Comparison of ENCODE assay signal across 12 cellular contexts in genomic region chr9:27426717-27427645, GRCh38.
DNase-seq lines count a peak whose midpoint lies in the region; ATAC-seq, FAIRE-seq and TF ChIP-seq lines count a peak whose summit lies in the region.
"Had no signal": no experiment of that assay in that cellular context is flagged by ENCODE, and none has a peak within 500 bp of the region (broad histone marks: within the 10 kb centered on the region; RNA-seq: fewer than 3 reads in every experiment).

No MANE protein-coding gene starts in this region.

- TF ChIP-seq CTCF in H1 (IDR thresholded peaks at IDR 0.05; ENCODE audit: control extremely low read depth in 1 of 3, insufficient read depth in 1 of 3, low read depth in 1 of 3, low read length in 3 of 3) (no peak), mucosa of descending colon (IDR thresholded peaks at IDR 0.05) (no peak)

- no peak overlapping the region for H2AK5ac ChIP-seq in H1 (ENCODE audit: low read depth, low read length)

- H2BK12ac ChIP-seq in H1 (ENCODE audit: low read depth, low read length): no peak overlapping the region

- H2BK5ac ChIP-seq in H1 (ENCODE audit: low read depth, low read length): no peak overlapping the region

- peaks cover 4% of the 10 kb centered on the region; the same call in 1 of the 2 replicates for H3K79me1 ChIP-seq in H1 (ENCODE audit: low read depth, low read length)

- H4K5ac ChIP-seq in H1 (ENCODE audit: insufficient read length, low read depth, low read length): no peak overlapping the region

- H2AFZ ChIP-seq in H1 (ENCODE audit: low read length): no peak overlapping the region

- H3K4me2 ChIP-seq in H1 (ENCODE audit: insufficient read depth in 1 of 2, low read depth in 2 of 2, low read length in 2 of 2): peak overlapping the region in 1 of 2 experiments; percentile 19; a peak in 1 of 4 replicates

- H3K27me3 ChIP-seq in H1 (replicated peaks in 1 of 4; ENCODE audit: control insufficient read depth in 3 of 4, extremely low read depth in 1 of 4, insufficient read depth in 3 of 4, low read length in 3 of 4): peaks cover 0 to 1% (median 0%) of the 10 kb centered on the region in 4 experiments; a peak in 1 of 7 replicates

- no peaks in the 10 kb centered on the region; a peak in 1 of 8 replicates for H3K36me3 ChIP-seq in H1 (ENCODE audit: control insufficient read depth in 2 of 4, insufficient read depth in 4 of 4, low read length in 3 of 4)
- no peaks in the 10 kb centered on the region for H3K36me3 ChIP-seq in mucosa of descending colon (ENCODE audit: low read depth)

- H3K9me3 ChIP-seq in H1 (ENCODE audit: insufficient read depth in 2 of 2, low read depth in 1 of 2, low read length in 1 of 2) (no peaks in the 10 kb centered on the region), mucosa of descending colon (no peaks in the 10 kb centered on the region)

- peak; percentile 39 for FAIRE-seq in H1 (lab: Jason Lieb, UNC)

- H3K23me2 ChIP-seq in H1 (ENCODE audit: low read depth, low read length): no peaks in the 10 kb centered on the region

- H3K18ac ChIP-seq in H1 (ENCODE audit: extremely low read depth, low read length): no peak overlapping the region

- H4K8ac ChIP-seq in H1 (ENCODE audit: extremely low read depth, insufficient read depth, low read length): no peak overlapping the region

- H3K4me1 ChIP-seq in H1 (replicated peaks in 1 of 4; ENCODE audit: control insufficient read depth in 3 of 4, insufficient read depth in 4 of 4, low read length in 3 of 4) (peaks cover 0 to 27% (median 15%) of the 10 kb centered on the region in 4 experiments), mucosa of descending colon (ENCODE audit: low read depth) (peaks cover 6% of the 10 kb centered on the region)

- H3K79me2 ChIP-seq in H1 (ENCODE audit: control insufficient read depth in 1 of 2, insufficient read depth in 2 of 2, low read length in 2 of 2): 0 out of 4 replicates have a peak, but pooled peaks cover 0 to 3% of the 10 kb centered on the region in 2 experiments

- ATAC-seq in HG02885 (IDR thresholded peaks at IDR 0.05; ENCODE audit: poor library complexity, unreplicated experiment) (no peak), HG02571 (IDR thresholded peaks at IDR 0.05; ENCODE audit: unreplicated experiment) (no peak), GM18502 (IDR thresholded peaks at IDR 0.05; ENCODE audit: poor library complexity, unreplicated experiment) (no peak), mucosa of descending colon (no peak)
- ATAC-seq: activated naive CD8-positive, alpha-beta T cell treated with anti-CD3 and anti-CD28 coated beads, Interleukin-2, amount 50 U/mL, for 24 hours had no signal

- 84% methylated on average over 5 of the region's 5 CpGs; no CpG with 5 or more reads in 1 of the 2 experiments for WGBS in H1 (ENCODE audit: extremely low coverage in 1 of 2, insufficient coverage in 1 of 2, insufficient read length in 1 of 2, insufficient replicate concordance in 2 of 2, low coverage in 1 of 2, low lambda C conversion rate in 2 of 2, missing lambda C conversion rate in 1 of 2), 2 experiments

- no peak overlapping the region for H4K91ac ChIP-seq in H1 (replicated peaks; ENCODE audit: insufficient read length, low read length)

- no peak for TF ChIP-seq EP300 in H1 (IDR thresholded peaks at IDR 0.05; ENCODE audit: borderline replicate concordance in 1 of 2, low read depth in 2 of 2, low read length in 2 of 2)

- peak; percentile 81 for DNase-seq in Daoy (ENCODE audit: low read depth)
- DNase-seq in NCI-H187 treated with DMSO at 0.1 percent for 48 hours (lab: John Stamatoyannopoulos, UW): peak; percentile 93
- DNase-seq in H1 (ENCODE audit: low read depth in 1 of 2, low spot score in 2 of 2): peak in 1 of 2 experiments; percentile 31
- peak in 32 of 56 donors; percentile 26 to 88 (median 60) for DNase-seq in nucleus accumbens (lab: John Stamatoyannopoulos, UW)
- DNase-seq in mucosa of descending colon: no peak
- DNase-seq: activated CD4-positive, alpha-beta T cell treated with anti-CD3 and anti-CD28 coated beads for 4 hours; activated naive CD8-positive, alpha-beta T cell treated with anti-CD3 and anti-CD28 coated beads, Interleukin-2, amount 50 U/mL, for 24 hours; foreskin melanocyte; naive B cell had no signal

- no peak overlapping the region for H3K27ac ChIP-seq in H1 (ENCODE audit: low read depth, low read length)

- no peak overlapping the region for H2BK15ac ChIP-seq in H1 (ENCODE audit: low read length)

- H3K9ac ChIP-seq in H1 (replicated peaks in 1 of 4; ENCODE audit: extremely low read depth in 1 of 4, low read depth in 3 of 4, low read length in 3 of 4): no peak overlapping the region

- H3K23ac ChIP-seq in H1 (ENCODE audit: insufficient read length): no peak overlapping the region

- no peaks in the 10 kb centered on the region for H4K20me1 ChIP-seq in H1 (replicated peaks in 1 of 2; ENCODE audit: control insufficient read depth in 1 of 2, insufficient read depth in 2 of 2, low read length in 2 of 2)

- H2BK20ac ChIP-seq in H1 (ENCODE audit: low read length): no peak overlapping the region

- intact Hi-C loops in mucosa of descending colon (cut with DNase I, micrococcal nuclease): no loop called here

- no peak for TF ChIP-seq POLR2A in H1 (IDR thresholded peaks at IDR 0.05; ENCODE audit: control extremely low read depth in 1 of 2, low read depth in 2 of 2, low read length in 2 of 2)

- no peak overlapping the region for H3K4ac ChIP-seq in H1 (replicated peaks; ENCODE audit: insufficient read length, low read depth, low read length)

- no peak overlapping the region for H2BK120ac ChIP-seq in H1 (replicated peaks; ENCODE audit: low read depth, low read length)

- no peak for TF ChIP-seq RAD21 in H1 (IDR thresholded peaks at IDR 0.05 in 1 of 2, conservative IDR thresholded peaks at IDR 0.05 in 1 of 2; ENCODE audit: low read depth in 2 of 2, low read length in 2 of 2)

- H3K4me3 ChIP-seq in H1 (ENCODE audit: extremely low read depth in 1 of 4, insufficient read depth in 2 of 4, low read depth in 3 of 4, low read length in 4 of 4): no peak overlapping the region
- H3K4me3 ChIP-seq in mucosa of descending colon: no peak overlapping the region

- CTCF ChIA-PET in H1 (lab: Charles Lee; ENCODE audit: partially characterized antibody): interaction anchor here (0.6 to 1.2 kb wide), 3 partner anchors 13 to 103 kb away, joined by 3 read pairs; partner anchors contain the start of gene MOB3B

- POLR2A ChIA-PET in H1 (lab: Charles Lee; ENCODE audit: partially characterized antibody): interaction anchor here (1.4 kb wide), 1 partner anchor 103 kb away, joined by 3 read pairs; the partner anchor contains the start of gene MOB3B

- no peak overlapping the region for H3K56ac ChIP-seq in H1 (replicated peaks; ENCODE audit: insufficient read length, low read depth, low read length)

- H3K14ac ChIP-seq in H1 (ENCODE audit: insufficient read length): no peak overlapping the region

TF ChIP-seq in H1, 55 proteins besides CTCF, POLR2A, EP300 and RAD21:
- TF ChIP-seq BCL11A (IDR thresholded peaks at IDR 0.05; ENCODE audit: low read depth in 2 of 2, low read length in 2 of 2) (no peak), CHD2 (IDR thresholded peaks at IDR 0.05; ENCODE audit: low read length) (no peak), POU5F1 (IDR thresholded peaks at IDR 0.05; ENCODE audit: low read depth, low read length) (no peak)

Comparison
In these comparisons a context has a peak if more than half of its experiments do, and no peak if none do; other contexts are left out.
1. DNase-seq: peak in Daoy (single experiment), NCI-H187 treated with DMSO at 0.1 percent for 48 hours (single experiment) and nucleus accumbens (32 of 56); none in mucosa of descending colon (0 of 3).